ENCODE assay signal across 18 cellular contexts in genomic region chr7:6628045-6628444, GRCh38. TPM values are rescaled to one million over a fixed set of nuclear protein-coding genes. Genes with fewer than 3 reads are reported as not detected.
DNase-seq lines count a peak whose midpoint lies in the region; FAIRE-seq and TF ChIP-seq lines count a peak whose summit lies in the region.
"Had no signal": no experiment of that assay in that cellular context is flagged by ENCODE, and none has a peak within 500 bp of the region (broad histone marks: within the 10 kb centered on the region; RNA-seq: fewer than 3 reads in every experiment).

No MANE protein-coding gene starts in this region.

- no peaks in the 10 kb centered on the region for H3K79me2 ChIP-seq in keratinocyte (ENCODE audit: control insufficient read depth, insufficient read depth, low read length)

- H4K20me1 ChIP-seq in keratinocyte (ENCODE audit: control insufficient read depth, extremely low read depth, insufficient read depth, low read length) = no peaks in the 10 kb centered on the region

- H3K9ac ChIP-seq in keratinocyte (ENCODE audit: control insufficient read depth, extremely low read depth, insufficient read depth, low read length) = peak overlapping the region; percentile 22

- no peaks in the 10 kb centered on the region for H3K9me1 ChIP-seq in keratinocyte (ENCODE audit: control insufficient read depth, extremely low read depth, insufficient read depth, low read length)

- no peaks in the 10 kb centered on the region for H3K27me3 ChIP-seq in keratinocyte (ENCODE audit: control insufficient read depth, extremely low read depth, insufficient read depth, low read length)
- H3K27me3 ChIP-seq: adrenal gland, ovary, suprapubic skin had no signal

- no peaks in the 10 kb centered on the region for H3K9me3 ChIP-seq in HEK293 (ENCODE audit: control insufficient read depth, insufficient read depth, low read depth, low read length)
- no peaks in the 10 kb centered on the region for H3K9me3 ChIP-seq in keratinocyte (ENCODE audit: control insufficient read depth, low read depth, low read length)
- H3K9me3 ChIP-seq: adrenal gland, ovary, suprapubic skin had no signal

- peak overlapping the region; percentile 37 for H3K4me2 ChIP-seq in keratinocyte (ENCODE audit: control insufficient read depth, extremely low read depth, insufficient read depth, low read depth, low read length)

- no peak overlapping the region for H3K4me3 ChIP-seq in HEK293 (ENCODE audit: low read depth, low read length)
- no peak overlapping the region for H3K4me3 ChIP-seq in keratinocyte (ENCODE audit: control insufficient read depth in 2 of 3, extremely low read depth in 1 of 3, insufficient read depth in 2 of 3, low read depth in 1 of 3, low read length in 3 of 3)
- H3K4me3 ChIP-seq: adrenal gland, ovary, suprapubic skin had no signal

- FAIRE-seq in keratinocyte (lab: Jason Lieb, UNC) = peak; percentile 63

- DNase-seq in NCI-H2107 (lab: John Stamatoyannopoulos, UW) = peak; percentile 45
- DNase-seq in SHP77 treated with DMSO at 0.1 percent for 48 hours (lab: John Stamatoyannopoulos, UW) = peak; percentile 73
- DNase-seq in keratinocyte (ENCODE audit: low read depth, low spot score) = no peak
- no peak for DNase-seq in NOMO-1 treated with DMSO at 0.1 percent for 48 hours (lab: John Stamatoyannopoulos, UW; ENCODE audit: unreplicated experiment)
- DNase-seq in activated naive CD4-positive, alpha-beta T cell treated with Interleukin-2 at 50 U/mL for 16 hours = no peak
- no peak for DNase-seq in epidermal melanocyte (ENCODE audit: insufficient read length, low spot score)
- DNase-seq: adrenal gland; AML-193; effector memory CD8-positive, alpha-beta T cell; foreskin fibroblast; HCEC 1CT; left ventricle myocardium superior; ovary; stimulated activated CD4-positive, alpha-beta T cell treated with anti-CD3 and anti-CD28 coated beads, Interleukin-4, amount 100 ng/mL, for 24 hours; stimulated activated CD8-positive, alpha-beta memory T cell treated with anti-CD3 and anti-CD28 coated beads, Interleukin-4, amount 100 ng/mL, for 48 hours had no signal

- dilution Hi-C loops in keratinocyte (cut with MboI; ENCODE audit: extremely low pct_ligation_motif_present, low sequenced_read_pairs) = no loop called here

- POLR2A ChIA-PET in HEK293 (lab: Yijun Ruan, JAX) = no interaction called here

- H3K4me1 ChIP-seq in HEK293 (ENCODE audit: control insufficient read depth, insufficient read depth, low read length) (no peaks in the 10 kb centered on the region), keratinocyte (ENCODE audit: control insufficient read depth, extremely low read depth, insufficient read depth, low read length) (peaks cover 6% of the 10 kb centered on the region)
- H3K4me1 ChIP-seq: adrenal gland had no signal

- CTCF ChIA-PET in HEK293 (lab: Yijun Ruan, JAX) = interaction anchor here (0.6 kb wide), 1 partner anchor 81 kb away, joined by 3 read pairs; no protein-coding TSS in a partner anchor

- H3K27ac ChIP-seq in HEK293 (ENCODE audit: extremely low read depth, low read depth, low read length) (no peak overlapping the region), keratinocyte (ENCODE audit: control insufficient read depth, insufficient read depth, low read length) (no peak overlapping the region)
- H3K27ac ChIP-seq: adrenal gland, ovary, suprapubic skin, VCaP had no signal

- no peak for TF ChIP-seq CTCF in HEK293 (tag by site-specific recombination; IDR thresholded peaks at IDR 0.05)
- TF ChIP-seq CTCF in keratinocyte (optimal IDR thresholded peaks at IDR 0.05 in 1 of 3, IDR thresholded peaks at IDR 0.05 in 1 of 3, conservative IDR thresholded peaks at IDR 0.05 in 1 of 3; ENCODE audit: extremely low read depth in 1 of 3, insufficient read depth in 2 of 3, low read length in 3 of 3) = no peak

- H3K36me3 ChIP-seq in HEK293 (ENCODE audit: control insufficient read depth in 2 of 2, insufficient read depth in 1 of 2, low read length in 2 of 2) (peaks cover 4 to 10% of the 10 kb centered on the region in 2 experiments; a peak in 2 of 3 replicates), keratinocyte (ENCODE audit: control insufficient read depth in 2 of 2, extremely low read depth in 1 of 2, insufficient read depth in 2 of 2, low read length in 2 of 2) (no peaks in the 10 kb centered on the region)
- H3K36me3 ChIP-seq: adrenal gland, ovary had no signal

- H2AFZ ChIP-seq in keratinocyte (ENCODE audit: control insufficient read depth, low read length) = peak overlapping the region; percentile 84

TF ChIP-seq in HEK293, 187 proteins besides CTCF, POLR2A, EP300 and RAD21:
- TF ChIP-seq ZNF133 (tag by site-specific recombination; IDR thresholded peaks at IDR 0.05) (no peak), BCL11A (tag by site-specific recombination; IDR thresholded peaks at IDR 0.05; ENCODE audit: low read depth) (no peak), EGR2 (tag by site-specific recombination; IDR thresholded peaks at IDR 0.05; ENCODE audit: low read depth) (no peak), ZNF660 (tag by site-specific recombination; IDR thresholded peaks at IDR 0.05) (no peak), KLF16 (tag by site-specific recombination; IDR thresholded peaks at IDR 0.05) (no peak), ZFP41 (tag by site-specific recombination; IDR thresholded peaks at IDR 0.05; ENCODE audit: borderline replicate concordance) (no peak), MEIS1 (CRISPR knock-in tag; IDR thresholded peaks at IDR 0.05; ENCODE audit: borderline replicate concordance) (no peak), ZNF398 (tag by site-specific recombination; IDR thresholded peaks at IDR 0.05) (peak; percentile 46; the same call in 1 of the 2 replicates)

RNA-seq across cellular contexts. Expression of gene ZNF316, which starts 9.1 kb away (rescaled TPM):
- polyA plus RNA-seq in keratinocyte = 4.6 to 5.1 TPM (median 4.7 TPM) in 3 replicates
- 6.6 TPM for polyA plus RNA-seq in keratinocyte (2011; ENCODE audit: low read depth)
- 1.4 and 3.8 TPM in 2 replicates for polyA plus RNA-seq in keratinocyte (2011; cell fraction: cytosol; rRNA removed)
- 17.0 and 17.5 TPM in 2 replicates for polyA plus RNA-seq in keratinocyte (2011; cell fraction: nucleus; rRNA removed)
- 8.7 and 9.4 TPM in 2 replicates for polyA plus RNA-seq in keratinocyte (2012; ENCODE audit: low replicate concordance)
- 2.5 to 5.8 TPM (median 3.6 TPM) in 3 replicates for polyA minus RNA-seq in keratinocyte
- polyA minus RNA-seq in keratinocyte (2011; cell fraction: cytosol; rRNA and poly(A)+ RNA removed) = 7.9 TPM
- polyA minus RNA-seq in keratinocyte (2011; cell fraction: nucleus; rRNA and poly(A)+ RNA removed) = 7.9 and 10.6 TPM in 2 replicates

RNA-seq across cellular contexts. Expression of gene ZNF853, which starts 12.6 kb away (rescaled TPM):
- polyA plus RNA-seq in keratinocyte = 0.02 to 0.03 TPM (median 0.03 TPM) in 3 replicates
- 0.11 TPM for polyA plus RNA-seq in keratinocyte (2011; ENCODE audit: low read depth)
- 0.04 TPM in 1 of 2 replicates, not detected in the other for polyA plus RNA-seq in keratinocyte (2011; cell fraction: cytosol; rRNA removed)
- 0.04 and 0.09 TPM in 2 replicates for polyA plus RNA-seq in keratinocyte (2011; cell fraction: nucleus; rRNA removed)
- polyA plus RNA-seq in keratinocyte (2012; ENCODE audit: low replicate concordance) = 0.04 TPM in 1 of 2 replicates, not detected in the other
- polyA minus RNA-seq in keratinocyte = not detected in 3 replicates
- polyA minus RNA-seq in keratinocyte (2011; cell fraction: cytosol; rRNA and poly(A)+ RNA removed) = not detected
- polyA minus RNA-seq in keratinocyte (2011; cell fraction: nucleus; rRNA and poly(A)+ RNA removed) = not detected in 2 replicates

RNA-seq across cellular contexts. Expression of gene INTS15, which starts 38.2 kb away (rescaled TPM):
- 11.9 to 22.5 TPM (median 12.1 TPM) in 3 replicates for polyA plus RNA-seq in keratinocyte
- polyA plus RNA-seq in keratinocyte (2011; ENCODE audit: low read depth) = 4.7 TPM
- 17.0 and 19.7 TPM in 2 replicates for polyA plus RNA-seq in keratinocyte (2011; cell fraction: cytosol; rRNA removed)
- 26.7 and 33.4 TPM in 2 replicates for polyA plus RNA-seq in keratinocyte (2011; cell fraction: nucleus; rRNA removed)
- polyA plus RNA-seq in keratinocyte (2012; ENCODE audit: low replicate concordance) = 14.9 and 17.1 TPM in 2 replicates
- 9.0 to 18.6 TPM (median 12.4 TPM) in 3 replicates for polyA minus RNA-seq in keratinocyte
- polyA minus RNA-seq in keratinocyte (2011; cell fraction: cytosol; rRNA and poly(A)+ RNA removed) = 16.5 TPM
- polyA minus RNA-seq in keratinocyte (2011; cell fraction: nucleus; rRNA and poly(A)+ RNA removed) = 9.1 and 10.8 TPM in 2 replicates

RNA-seq across cellular contexts. Expression of gene ZDHHC4, which starts 50.8 kb away (rescaled TPM):
- polyA plus RNA-seq in keratinocyte = 50.7 to 66.1 TPM (median 60.6 TPM) in 3 replicates
- polyA plus RNA-seq in keratinocyte (2011; ENCODE audit: low read depth) = 6.8 TPM
- polyA plus RNA-seq in keratinocyte (2011; cell fraction: cytosol; rRNA removed) = 64.5 and 69.8 TPM in 2 replicates
- polyA plus RNA-seq in keratinocyte (2011; cell fraction: nucleus; rRNA removed) = 42.1 and 42.5 TPM in 2 replicates
- 26.7 and 31.7 TPM in 2 replicates for polyA plus RNA-seq in keratinocyte (2012; ENCODE audit: low replicate concordance)
- polyA minus RNA-seq in keratinocyte = 66.5 to 118 TPM (median 95.0 TPM) in 3 replicates
- 44.7 TPM for polyA minus RNA-seq in keratinocyte (2011; cell fraction: cytosol; rRNA and poly(A)+ RNA removed)
- 10.3 and 20.0 TPM in 2 replicates for polyA minus RNA-seq in keratinocyte (2011; cell fraction: nucleus; rRNA and poly(A)+ RNA removed)

Comparison
In these comparisons a context has a peak if more than half of its experiments do, and no peak if none do; other contexts are left out.
1. DNase-seq: peak in NCI-H2107 (single experiment) and SHP77 treated with DMSO at 0.1 percent for 48 hours (single experiment); none in keratinocyte (single experiment), NOMO-1 treated with DMSO at 0.1 percent for 48 hours (single experiment), activated naive CD4-positive, alpha-beta T cell treated with Interleukin-2 at 50 U/mL for 16 hours (single experiment) and epidermal melanocyte (single experiment).